In the genomic region with DNA sequence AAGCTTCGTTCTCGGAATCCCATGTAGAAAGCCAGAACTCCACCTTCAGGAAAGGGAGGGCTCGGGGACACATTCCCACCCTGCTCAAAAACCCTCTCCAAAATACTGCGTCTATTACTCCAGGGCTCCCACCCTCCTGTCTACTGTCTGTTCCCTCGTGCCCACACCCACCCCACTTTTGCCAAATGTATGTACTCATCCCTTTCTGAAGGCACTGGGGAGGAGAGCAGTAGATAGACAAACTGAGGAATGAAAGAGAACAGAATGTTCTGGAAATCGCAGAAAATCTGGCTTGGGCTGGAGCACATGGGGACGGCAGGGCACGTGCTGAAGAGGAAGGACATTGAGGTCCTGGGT, we compare ENCODE assay signal across 19 cellular contexts. TPM values are rescaled to one million over a fixed set of nuclear protein-coding genes. Genes with fewer than 3 reads are reported as not detected.
A peak's percentile ranks its signal among the peaks of the same experiment; 100 is the strongest.
DNase-seq lines count a peak whose midpoint lies in the region; ATAC-seq and TF ChIP-seq lines count a peak whose summit lies in the region.
"Had no signal": no experiment of that assay in that cellular context is flagged by ENCODE, and none has a peak within 500 bp of the region (broad histone marks: within the 10 kb centered on the region; RNA-seq: fewer than 3 reads in every experiment).

No MANE protein-coding gene starts in this region.

- no CpG with 5 or more reads among the region's 8 CpGs for WGBS in neuronal stem cell (ENCODE audit: extremely low coverage in 2 of 2, insufficient read length in 2 of 2, insufficient replicate concordance in 1 of 2), 2 donors

- H2BK15ac ChIP-seq in neuronal stem cell (ENCODE audit: low read length) = peak overlapping the region; percentile 39

- H3K27me3 ChIP-seq in neuronal stem cell (ENCODE audit: control insufficient read depth in 3 of 3, insufficient read depth in 3 of 3, low read depth in 1 of 3, low read length in 3 of 3) = peaks cover 0 to 14% (median 0%) of the 10 kb centered on the region in 3 experiments
- H3K27me3 ChIP-seq in upper lobe of right lung = no peaks in the 10 kb centered on the region

- no peak overlapping the region for H3K23ac ChIP-seq in neuronal stem cell (ENCODE audit: low read depth, low read length, poor library complexity)

- H3K27ac ChIP-seq in neuronal stem cell (replicated peaks; ENCODE audit: low read length) (no peak overlapping the region), upper lobe of right lung (no peak overlapping the region)
- H3K27ac ChIP-seq: PC-9 had no signal

- no peak overlapping the region for H3K4ac ChIP-seq in neuronal stem cell (ENCODE audit: low read length)

- H3K79me1 ChIP-seq in neuronal stem cell (ENCODE audit: low read depth, low read length) = no peaks in the 10 kb centered on the region

- H3K4me2 ChIP-seq in neuronal stem cell (ENCODE audit: insufficient read depth, low read length, poor library complexity, severe bottlenecking) = no peak overlapping the region
- H3K4me2 ChIP-seq: PC-9 had no signal

- peak; percentile 38 for ATAC-seq in Right ventricle myocardium inferior
- no peak for ATAC-seq in Right ventricle myocardium superior (ENCODE audit: poor library complexity)
- peak; percentile 25 for ATAC-seq in upper lobe of right lung
- ATAC-seq in HG03354 (IDR thresholded peaks at IDR 0.05; ENCODE audit: poor library complexity, severe bottlenecking, unreplicated experiment) = no peak
- no peak for ATAC-seq in GM19328 (IDR thresholded peaks at IDR 0.05; ENCODE audit: unreplicated experiment)
- ATAC-seq: GM12878 had no signal

- no peak for DNase-seq in Right ventricle myocardium inferior (ENCODE audit: missing footprints)
- DNase-seq in Right ventricle myocardium superior = no peak
- no peak for DNase-seq in fibroblast of the aortic adventitia (ENCODE audit: low read depth)
- DNase-seq in neuronal stem cell (ENCODE audit: low spot score) = no peak
- DNase-seq in upper lobe of right lung = no peak
- no peak for DNase-seq in DMS79 (lab: John Stamatoyannopoulos, UW)
- DNase-seq: 8988T, DMS53, KG1, NCI-H1092, NCI-H1694 treated with DMSO at 0.1 percent for 48 hours, NCI-H446 treated with DMSO at 0.1 percent for 48 hours, NCI-H748 treated with DMSO at 0.1 percent for 48 hours, PC-9 had no signal

- H3K4me3 ChIP-seq in fibroblast of the aortic adventitia (ENCODE audit: low read depth, low read length) = peak overlapping the region; percentile 40
- no peak overlapping the region for H3K4me3 ChIP-seq in neuronal stem cell (ENCODE audit: low read length in 2 of 2)
- no peak overlapping the region for H3K4me3 ChIP-seq in upper lobe of right lung
- H3K4me3 ChIP-seq: GM12878, PC-9 had no signal

- no peaks in the 10 kb centered on the region for H3K36me3 ChIP-seq in neuronal stem cell (replicated peaks in 1 of 2; ENCODE audit: control insufficient read depth in 2 of 2, insufficient read depth in 2 of 2, low read length in 2 of 2)
- H3K36me3 ChIP-seq in upper lobe of right lung = no peaks in the 10 kb centered on the region

- H3K18ac ChIP-seq in neuronal stem cell (ENCODE audit: low read length) = no peak overlapping the region

- H3K14ac ChIP-seq in neuronal stem cell (ENCODE audit: low read length) = no peak overlapping the region

- H3K9ac ChIP-seq in neuronal stem cell (ENCODE audit: low read depth, low read length, poor library complexity) = no peak overlapping the region

- no peak overlapping the region for H2BK5ac ChIP-seq in neuronal stem cell (ENCODE audit: low read length)

- intact Hi-C loops in Right ventricle myocardium inferior (cut with DNase I) (no loop called here), Right ventricle myocardium superior (cut with DNase I) (no loop called here), upper lobe of right lung (cut with DNase I) (no loop called here)

- H3K9me3 ChIP-seq in neuronal stem cell (replicated peaks in 1 of 2; ENCODE audit: control insufficient read depth in 2 of 2, insufficient read depth in 1 of 2, low read depth in 1 of 2, low read length in 2 of 2) (no peaks in the 10 kb centered on the region), upper lobe of right lung (no peaks in the 10 kb centered on the region)
- H3K9me3 ChIP-seq: Caco-2 had no signal

- H4K91ac ChIP-seq in neuronal stem cell (ENCODE audit: low read depth, low read length, poor library complexity) = no peak overlapping the region

- H2BK120ac ChIP-seq in neuronal stem cell (ENCODE audit: low read depth, low read length) = no peak overlapping the region

- H2BK12ac ChIP-seq in neuronal stem cell (ENCODE audit: low read length) = no peak overlapping the region

- no peak for TF ChIP-seq CTCF in fibroblast of the aortic adventitia (IDR thresholded peaks at IDR 0.05; ENCODE audit: insufficient read depth, low read length)
- TF ChIP-seq CTCF in upper lobe of right lung (IDR thresholded peaks at IDR 0.05) = no peak

- H2AK5ac ChIP-seq in neuronal stem cell (ENCODE audit: low read depth, low read length) = peak overlapping the region; percentile 51

- H4K8ac ChIP-seq in neuronal stem cell (ENCODE audit: low read depth, low read length) = no peak overlapping the region

- no peak overlapping the region for H2AFZ ChIP-seq in neuronal stem cell (ENCODE audit: low read length)
- H2AFZ ChIP-seq: PC-9 had no signal

- peaks cover 6 to 12% of the 10 kb centered on the region in 2 donors for H3K4me1 ChIP-seq in neuronal stem cell (ENCODE audit: control insufficient read depth in 2 of 2, insufficient read depth in 1 of 2, low read depth in 1 of 2, low read length in 2 of 2)
- H3K4me1 ChIP-seq in upper lobe of right lung = no peaks in the 10 kb centered on the region
- H3K4me1 ChIP-seq: Caco-2 had no signal

RNA-seq across cellular contexts. Expression of a gene that starts 24.4 kb away (rescaled TPM):
- total RNA-seq in Right ventricle myocardium inferior = 122 TPM
- 120 TPM for total RNA-seq in Right ventricle myocardium superior
- 9.6 and 10.0 TPM in 2 replicates for total RNA-seq in fibroblast of the aortic adventitia (ENCODE audit: low replicate concordance)
- polyA plus RNA-seq in neuronal stem cell (2013, experiment 1 of 2) = 23.4 TPM
- polyA plus RNA-seq in neuronal stem cell (2013, experiment 2 of 2) = 21.8 TPM
- 35.6 TPM for total RNA-seq in upper lobe of right lung

RNA-seq across cellular contexts. Expression of a gene that starts 55.0 kb away (rescaled TPM):
- total RNA-seq in Right ventricle myocardium inferior (not detected), Right ventricle myocardium superior (not detected), fibroblast of the aortic adventitia (ENCODE audit: low replicate concordance) (not detected in 2 replicates), upper lobe of right lung (not detected)
- polyA plus RNA-seq in neuronal stem cell (2013, experiment 1 of 2) = not detected
- polyA plus RNA-seq in neuronal stem cell (2013, experiment 2 of 2) = not detected
- total RNA-seq: Caco-2, GM12878, M059J, PC-9 had no signal
- polyA plus RNA-seq: GM12878 had no signal

Comparison
In these comparisons a context has a peak if more than half of its experiments do, and no peak if none do; other contexts are left out.
1. ATAC-seq: peak in Right ventricle myocardium inferior (single experiment) and upper lobe of right lung (single experiment); none in Right ventricle myocardium superior (single experiment), HG03354 (single experiment) and GM19328 (single experiment).